Comparison of ENCODE assay signal across 13 cellular contexts in the genomic region with DNA sequence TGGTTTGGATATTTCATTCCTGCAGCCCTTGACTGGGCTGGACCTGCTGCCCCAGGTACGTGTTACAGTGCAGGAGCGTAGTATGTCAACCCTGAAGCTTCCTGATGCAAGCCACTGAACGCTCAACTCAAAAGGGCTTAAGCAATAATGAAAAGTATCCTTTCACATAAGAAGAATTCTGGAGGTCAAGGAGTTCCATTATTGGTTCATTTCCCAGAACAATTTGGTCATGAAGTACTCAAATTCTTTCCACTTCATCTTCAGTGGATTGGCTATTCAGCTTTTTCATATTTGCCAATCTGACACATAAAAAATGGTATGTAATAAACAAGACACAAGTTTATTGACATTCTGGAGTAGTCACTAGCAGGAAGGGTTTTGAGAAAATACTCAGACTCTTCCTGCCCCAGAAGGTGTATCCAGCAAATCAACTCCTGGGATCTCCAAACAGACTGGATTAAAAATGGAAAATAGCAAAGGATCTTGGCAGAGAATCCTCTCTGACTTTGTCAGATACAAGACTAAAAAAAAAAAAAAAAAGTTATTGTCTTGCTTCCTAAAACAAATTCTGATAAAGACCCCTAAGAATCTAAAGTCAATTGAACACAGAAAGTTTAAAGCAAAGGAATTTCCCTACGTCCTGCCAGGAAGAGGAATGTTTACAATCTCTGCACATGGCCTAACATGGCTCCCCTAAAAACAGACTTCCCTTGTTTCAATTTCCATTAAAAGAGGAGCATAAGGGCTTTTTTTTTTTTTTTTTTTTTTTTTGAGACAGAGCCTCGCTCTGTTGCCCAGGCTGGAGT. TPM values are rescaled to one million over a fixed set of nuclear protein-coding genes. Genes with fewer than 3 reads are reported as not detected.
DNase-seq lines count a peak whose midpoint lies in the region; ATAC-seq and TF ChIP-seq lines count a peak whose summit lies in the region.
"Had no signal": no experiment of that assay in that cellular context is flagged by ENCODE, and none has a peak within 500 bp of the region (broad histone marks: within the 10 kb centered on the region; RNA-seq: fewer than 3 reads in every experiment).

No MANE protein-coding gene starts in this region.

- peaks cover 2% of the 10 kb centered on the region for H3K23me2 ChIP-seq in H9 (ENCODE audit: insufficient read length, low read depth, low read length, poor library complexity, severe bottlenecking)

- H3K4me3 ChIP-seq in coronary artery = peak overlapping the region; percentile 25
- no peak overlapping the region for H3K4me3 ChIP-seq in right lobe of liver
- H3K4me3 ChIP-seq in subcutaneous abdominal adipose tissue (ENCODE audit: low read depth in 1 of 5, low read length in 5 of 5) = no peak overlapping the region

- no peak overlapping the region for H2BK15ac ChIP-seq in H9 (ENCODE audit: low read depth, low read length)

- intact Hi-C loops in right lobe of liver (cut with DNase I) = no loop called here

- H4K20me1 ChIP-seq in H9 (ENCODE audit: control insufficient read depth, insufficient read depth, insufficient read length) = no peaks in the 10 kb centered on the region

- no peak overlapping the region for H4K91ac ChIP-seq in H9 (ENCODE audit: insufficient read length, low read depth, low read length)

- H3K79me1 ChIP-seq in H9 (ENCODE audit: insufficient read depth, low read depth, low read length, poor library complexity, severe bottlenecking) = no peaks in the 10 kb centered on the region

- no peak overlapping the region for H2AK5ac ChIP-seq in H9 (ENCODE audit: insufficient read length, low read length)

- H3K27ac ChIP-seq in H9 (ENCODE audit: insufficient read length, low read depth, low read length) (no peak overlapping the region), coronary artery (peak overlapping the region; percentile 62 to 85), right lobe of liver (peak overlapping the region in 2 of 3 donors; percentile 16 to 49), subcutaneous abdominal adipose tissue (ENCODE audit: low read depth, low read length) (peak overlapping the region; percentile 69)

- no peak overlapping the region for H3K23ac ChIP-seq in H9 (ENCODE audit: insufficient read length, low read depth, low read length)

- no peak overlapping the region for H3T11ph ChIP-seq in H9 (ENCODE audit: low read length)

- DNase-seq in H9 = no peak
- no peak for DNase-seq in coronary artery (ENCODE audit: low spot score)
- DNase-seq in right lobe of liver = no peak
- no peak for DNase-seq in GDM1 (lab: John Stamatoyannopoulos, UW)
- DNase-seq in NCI-H524 treated with DMSO at 0.1 percent for 48 hours (lab: John Stamatoyannopoulos, UW) = no peak
- DNase-seq: amygdala, DMS79, head of caudate nucleus, occipital lobe had no signal

- no peak overlapping the region for H3K4ac ChIP-seq in H9 (ENCODE audit: low read depth, low read length)

- no peaks in the 10 kb centered on the region for H3K9me3 ChIP-seq in H9 (ENCODE audit: control insufficient read depth, low read depth, low read length)
- H3K9me3 ChIP-seq in right lobe of liver = no peaks in the 10 kb centered on the region
- no peaks in the 10 kb centered on the region for H3K9me3 ChIP-seq in subcutaneous abdominal adipose tissue (ENCODE audit: control insufficient read depth in 5 of 5, low read length in 5 of 5)

- H3K27me3 ChIP-seq in H9 (ENCODE audit: insufficient read depth, low read length) (no peaks in the 10 kb centered on the region), right lobe of liver (no peaks in the 10 kb centered on the region), subcutaneous abdominal adipose tissue (ENCODE audit: control insufficient read depth in 5 of 5, insufficient read depth in 4 of 5, low read length in 5 of 5) (no peaks in the 10 kb centered on the region)

- H2AFZ ChIP-seq in H9 (ENCODE audit: low read length) = no peak overlapping the region

- H2BK5ac ChIP-seq in H9 (ENCODE audit: insufficient read length, low read length) = no peak overlapping the region

- no peaks in the 10 kb centered on the region for H3K36me3 Mint-ChIP-seq in H9 (ENCODE audit: insufficient read depth in 1 of 3, low read depth in 3 of 3)

- H2BK120ac ChIP-seq in H9 (ENCODE audit: low read depth, low read length, poor library complexity, severe bottlenecking) = peak overlapping the region; percentile 23

- no CpG with 5 or more reads among the region's 5 CpGs for WGBS in H9 (ENCODE audit: extremely low coverage, insufficient read length, low lambda C conversion rate)
- WGBS in right lobe of liver (ENCODE audit: insufficient coverage, low coverage, low lambda C conversion rate, missing lambda C conversion rate) = 71% methylated on average over 5 of the region's 5 CpGs

- H3K36me3 ChIP-seq in right lobe of liver (no peaks in the 10 kb centered on the region), subcutaneous abdominal adipose tissue (ENCODE audit: control insufficient read depth in 5 of 5, insufficient read depth in 5 of 5, low read length in 5 of 5) (no peaks in the 10 kb centered on the region)

- H4K8ac ChIP-seq in H9 (replicated peaks; ENCODE audit: insufficient read length, low read depth, low read length) = no peak overlapping the region

- H3K18ac ChIP-seq in H9 (ENCODE audit: insufficient read length, low read depth, low read length) = no peak overlapping the region

- no peak for TF ChIP-seq POLR2A in right lobe of liver (IDR thresholded peaks at IDR 0.05)

- no peaks in the 10 kb centered on the region for H3K4me1 Mint-ChIP-seq in H9

- no peaks in the 10 kb centered on the region for H3K79me2 ChIP-seq in H9 (ENCODE audit: insufficient read depth, low read length)

- no peak overlapping the region for H3K4me3 Mint-ChIP-seq in H9
- H3K4me3 Mint-ChIP-seq: T-helper 1 cell treated with Interleukin-12 subunit alpha and Interleukin-12 subunit beta and Interleukin-4 antibody, amounts not matched to agents 30 μg/mL and 1 μg/mL, for 36 hours had no signal

- peaks cover 0 to 2% of the 10 kb centered on the region in 2 experiments; a peak in 3 of 5 replicates for H3K9me3 Mint-ChIP-seq in H9
- H3K9me3 Mint-ChIP-seq: T-helper 1 cell treated with Interleukin-12 subunit alpha and Interleukin-12 subunit beta and Interleukin-4 antibody, amounts not matched to agents 30 μg/mL and 1 μg/mL, for 36 hours had no signal

- TF ChIP-seq CTCF in H9 (conservative IDR thresholded peaks at IDR 0.05) (no peak), coronary artery (IDR thresholded peaks at IDR 0.05) (no peak), right lobe of liver (IDR thresholded peaks at IDR 0.05) (no peak)

- H3K27ac Mint-ChIP-seq in H9 = no peak overlapping the region
- H3K27ac Mint-ChIP-seq: T-helper 1 cell treated with Interleukin-12 subunit alpha and Interleukin-12 subunit beta and Interleukin-4 antibody, amounts not matched to agents 30 μg/mL and 1 μg/mL, for 36 hours had no signal

- no peak overlapping the region for H4K5ac ChIP-seq in H9 (ENCODE audit: insufficient read length, low read depth, low read length)

- no peak overlapping the region for H3K14ac ChIP-seq in H9 (ENCODE audit: insufficient read depth, low read length)

- H3K4me1 ChIP-seq in H9 (ENCODE audit: insufficient read depth, low read length) = no peaks in the 10 kb centered on the region
- H3K4me1 ChIP-seq in right lobe of liver = no peaks in the 10 kb centered on the region
- H3K4me1 ChIP-seq in subcutaneous abdominal adipose tissue (ENCODE audit: control insufficient read depth in 5 of 5, insufficient read depth in 5 of 5, low read length in 5 of 5) = peaks cover 0 to 22% (median 8%) of the 10 kb centered on the region in 5 donors

- peak; percentile 40 to 70 (median 48) for ATAC-seq in right lobe of liver
- no peak for ATAC-seq in HG03442 (IDR thresholded peaks at IDR 0.05; ENCODE audit: unreplicated experiment)
- no peak for ATAC-seq in GM21786 (IDR thresholded peaks at IDR 0.05; ENCODE audit: unreplicated experiment)

- no peak overlapping the region for H3K56ac ChIP-seq in H9 (ENCODE audit: insufficient read length, low read depth, low read length)

- H3K27me3 Mint-ChIP-seq in H9 (ENCODE audit: low read depth) = peaks cover 16% of the 10 kb centered on the region

- no peak overlapping the region for H2BK12ac ChIP-seq in H9 (ENCODE audit: insufficient read length, low read depth, low read length)

- H3K4me2 ChIP-seq in H9 (ENCODE audit: insufficient read depth, insufficient read length, low read length) = no peak overlapping the region

- H2BK20ac ChIP-seq in H9 (ENCODE audit: low read depth, low read length, poor library complexity, severe bottlenecking) = no peak overlapping the region

- H3K9ac ChIP-seq in H9 (ENCODE audit: extremely low read depth, insufficient read length, low read length) = no peak overlapping the region
- no peak overlapping the region for H3K9ac ChIP-seq in subcutaneous abdominal adipose tissue (ENCODE audit: low read length in 5 of 5)

RNA-seq across cellular contexts. Expression of gene WSB1, which starts 37.5 kb away (rescaled TPM):
- total RNA-seq in H9 (2021) (173 and 187 TPM in 2 replicates), right lobe of liver (10 to 100 TPM; 28.3 to 97.6 (median 35.0) TPM)

Comparison
In these comparisons a context has a peak if more than half of its experiments do, and no peak if none do; other contexts are left out.
1. ATAC-seq: peak in right lobe of liver (4 of 4); none in HG03442 (single experiment) and GM21786 (single experiment).